Comparison of ENCODE assay signal across 8 cellular contexts in genomic region chr12:53079226-53080117, GRCh38. TPM values are rescaled to one million over a fixed set of nuclear protein-coding genes. Genes with fewer than 3 reads are reported as not detected.
DNase-seq lines count a peak whose midpoint lies in the region; ATAC-seq, FAIRE-seq and TF ChIP-seq lines count a peak whose summit lies in the region.

SPRYD3 (minus strand) TSS chr12:53079390; CDS start chr12:53079333, 57 bp downstream.

- TF ChIP-seq CTCF in GM13977 (IDR thresholded peaks at IDR 0.05; ENCODE audit: extremely low read depth, insufficient read depth, missing control alignments) = no peak
- no peak for TF ChIP-seq CTCF in psoas muscle (IDR thresholded peaks at IDR 0.05)

- no peaks in the 10 kb centered on the region for H3K9me3 ChIP-seq in psoas muscle

- 1% methylated on average over 59 to 67 of the region's 67 CpGs for WGBS in psoas muscle, 3 donors

- H3K36me3 Mint-ChIP-seq in T-helper 1 cell treated with Interleukin-12 subunit alpha and Interleukin-12 subunit beta and Interleukin-4 antibody, amounts not matched to agents 30 μg/mL and 1 μg/mL, for 36 hours (ENCODE audit: low read depth) = peaks cover 25% of the 10 kb centered on the region

- no peaks in the 10 kb centered on the region for H3K27me3 ChIP-seq in psoas muscle (ENCODE audit: insufficient read depth in 3 of 3, low read length in 2 of 3)

- peak; percentile 99 for ATAC-seq in HG02884 (IDR thresholded peaks at IDR 0.05; ENCODE audit: unreplicated experiment)
- peak; percentile 99 for ATAC-seq in left cardiac atrium
- peak; percentile 100 for ATAC-seq in psoas muscle

- peak; percentile 100 for DNase-seq in GM13977 (ENCODE audit: low spot score)
- DNase-seq in NCI-H1694 (lab: John Stamatoyannopoulos, UW) = peak; percentile 87
- peak; percentile 96 for DNase-seq in amniotic stem cell (lab: John Stamatoyannopoulos, UW)
- DNase-seq in left cardiac atrium = peak; percentile 98
- peak; percentile 97 to 98 for DNase-seq in psoas muscle
- peak; percentile 100 for DNase-seq in urothelium cell line (ENCODE audit: low spot score)

- H3K27me3 Mint-ChIP-seq in T-helper 1 cell treated with Interleukin-12 subunit alpha and Interleukin-12 subunit beta and Interleukin-4 antibody, amounts not matched to agents 30 μg/mL and 1 μg/mL, for 36 hours (ENCODE audit: low read depth) = peaks cover 6% of the 10 kb centered on the region

- H3K4me1 Mint-ChIP-seq in T-helper 1 cell treated with Interleukin-12 subunit alpha and Interleukin-12 subunit beta and Interleukin-4 antibody, amounts not matched to agents 30 μg/mL and 1 μg/mL, for 36 hours (ENCODE audit: low read depth) = peaks cover 19% of the 10 kb centered on the region

- in situ Hi-C loops in GM13977 (cut with MboI; ENCODE audit: low pct_unique_long_range_greater_than_20kb, low sequenced_read_pairs, unreplicated experiment) = no loop called here

- intact Hi-C loops in left cardiac atrium (cut with DNase I) (no loop called here), psoas muscle (cut with DNase I) (no loop called here)

- H3K36me3 ChIP-seq in psoas muscle (ENCODE audit: insufficient read depth in 1 of 2, low read depth in 1 of 2) = peaks cover 0 to 33% of the 10 kb centered on the region in 2 donors

- no peaks in the 10 kb centered on the region for H3K9me3 Mint-ChIP-seq in T-helper 1 cell treated with Interleukin-12 subunit alpha and Interleukin-12 subunit beta and Interleukin-4 antibody, amounts not matched to agents 30 μg/mL and 1 μg/mL, for 36 hours

- H3K4me3 Mint-ChIP-seq in T-helper 1 cell treated with Interleukin-12 subunit alpha and Interleukin-12 subunit beta and Interleukin-4 antibody, amounts not matched to agents 30 μg/mL and 1 μg/mL, for 36 hours = peak within 1 kb of the TSS; percentile 94

- peaks cover 9% of the 10 kb centered on the region for H3K4me1 ChIP-seq in psoas muscle

- peak within 1 kb of the TSS; percentile 80 for H3K27ac ChIP-seq in psoas muscle

- H3K27ac Mint-ChIP-seq in T-helper 1 cell treated with Interleukin-12 subunit alpha and Interleukin-12 subunit beta and Interleukin-4 antibody, amounts not matched to agents 30 μg/mL and 1 μg/mL, for 36 hours = peak within 1 kb of the TSS; percentile 92

- FAIRE-seq in urothelium cell line (lab: Jason Lieb, UNC) = no peak

- peak within 1 kb of the TSS; percentile 80 for H3K4me3 ChIP-seq in psoas muscle

RNA-seq across cellular contexts. Expression of gene SPRYD3, which starts in this region (rescaled TPM):
- total RNA-seq in left cardiac atrium = 10 to 100 TPM; 34.3 to 51.3 TPM
- total RNA-seq in psoas muscle = 10 to 100 TPM; 19.7 to 22.6 (median 21.7) TPM
- 10 to 100 TPM; 16.5 to 49.1 (median 34.2) TPM for polyA plus RNA-seq in psoas muscle

Comparison
In these comparisons a context has a peak if more than half of its experiments do, and no peak if none do; other contexts are left out.
1. Peak in every context shown above with its lines: DNase-seq, ATAC-seq, H3K4me3 ChIP-seq and H3K27ac ChIP-seq.